Comparison of ENCODE assay signal across 15 cellular contexts in the genomic region with DNA sequence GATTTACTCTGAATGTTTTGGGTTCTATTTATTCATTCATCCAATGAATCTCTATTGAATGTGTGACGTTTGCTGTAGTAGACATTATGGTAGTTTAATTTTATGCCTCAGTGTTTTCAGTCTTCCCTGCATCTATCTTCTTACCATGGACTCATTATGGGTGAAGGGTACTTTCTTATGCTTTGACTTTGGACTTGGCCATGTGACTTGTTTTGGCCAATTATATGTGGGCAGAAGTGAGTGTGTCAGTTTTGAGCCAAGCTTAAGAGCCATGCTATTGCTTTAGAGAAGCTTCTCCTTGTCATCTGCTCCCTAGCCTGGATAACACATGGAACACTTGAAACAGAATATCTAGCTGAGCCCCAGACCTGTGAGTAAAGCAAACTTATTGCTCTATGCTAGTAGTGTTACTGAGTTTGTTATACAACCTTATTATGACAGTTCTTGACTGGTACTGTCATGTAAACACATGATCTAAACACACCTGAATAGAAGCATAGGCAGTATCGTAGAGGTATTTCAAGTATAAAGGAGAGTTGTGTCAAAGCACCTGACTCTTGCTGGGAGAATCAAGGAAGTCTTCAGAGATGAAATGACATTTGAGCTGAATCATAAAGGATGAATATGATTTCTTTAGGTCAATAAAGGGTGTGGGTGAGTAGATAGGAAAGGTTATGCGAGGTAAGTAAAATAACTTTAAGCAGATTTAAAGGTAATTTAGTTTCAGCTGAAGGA.
A peak's percentile ranks its signal among the peaks of the same experiment; 100 is the strongest.
DNase-seq lines count a peak whose midpoint lies in the region; ATAC-seq lines count a peak whose summit lies in the region.
"Had no signal": no experiment of that assay in that cellular context is flagged by ENCODE, and none has a peak within 500 bp of the region (broad histone marks: within the 10 kb centered on the region; RNA-seq: fewer than 3 reads in every experiment).

No MANE protein-coding gene starts in this region.

- H3K27ac ChIP-seq in epithelial cell of prostate (peak overlapping the region; percentile 42), mucosa of rectum (ENCODE audit: low read depth in 2 of 2, low read length in 2 of 2) (peak overlapping the region; percentile 24)
- H3K27ac ChIP-seq: 22Rv1, BLaER1 had no signal

- ATAC-seq in HG03097 (IDR thresholded peaks at IDR 0.05; ENCODE audit: low FRiP score, unreplicated experiment), result no peak

- H3K27me3 ChIP-seq in mucosa of rectum (ENCODE audit: control insufficient read depth in 2 of 2, insufficient read depth in 2 of 2, low read length in 2 of 2), result no peaks in the 10 kb centered on the region
- H3K27me3 ChIP-seq: BLaER1 had no signal

- peak overlapping the region in 1 of 2 donors; percentile 9 for H3K4me3 ChIP-seq in mucosa of rectum (ENCODE audit: low read length in 2 of 2)
- H3K4me3 ChIP-seq: BLaER1, HAP-1 had no signal

- H3K9ac ChIP-seq in mucosa of rectum (ENCODE audit: low read depth in 1 of 2, low read length in 2 of 2), result no peak overlapping the region
- H3K9ac ChIP-seq: BLaER1 had no signal

- no peaks in the 10 kb centered on the region for H3K9me3 ChIP-seq in mucosa of rectum (ENCODE audit: control insufficient read depth in 2 of 2, low read length in 2 of 2)
- H3K9me3 ChIP-seq: BLaER1, HAP-1 had no signal

- DNase-seq in NCI-H2171 treated with DMSO at 0.1 percent for 48 hours (lab: John Stamatoyannopoulos, UW) (peak; percentile 52), NCI-H2171 (lab: John Stamatoyannopoulos, UW) (no peak), NCI-H69 (lab: John Stamatoyannopoulos, UW) (peak; percentile 5), epithelial cell of prostate (ENCODE audit: low read depth, low spot score) (peak; percentile 31), SIG-M5 (lab: John Stamatoyannopoulos, UW) (no peak), ACHN (no peak)
- DNase-seq: AML-193; CD8-positive, alpha-beta memory T cell; DND-41; GDM1 had no signal

- H3K4me1 ChIP-seq in mucosa of rectum (ENCODE audit: control insufficient read depth in 2 of 2, insufficient read depth in 2 of 2, low read length in 2 of 2), result peaks cover 0 to 6% of the 10 kb centered on the region in 2 donors
- H3K4me1 ChIP-seq: HAP-1 had no signal

- in situ Hi-C loops in ACHN (cut with HindIII; ENCODE audit: low pct_ligation_motif_present, low pct_unique_long_range_greater_than_20kb, low sequenced_read_pairs), result no loop called here

- no peaks in the 10 kb centered on the region for H3K36me3 ChIP-seq in mucosa of rectum (ENCODE audit: control insufficient read depth in 2 of 2, insufficient read depth in 2 of 2, low read length in 2 of 2)
- H3K36me3 ChIP-seq: BLaER1, HAP-1 had no signal

Comparison
In these comparisons a context has a peak if more than half of its experiments do, and no peak if none do; other contexts are left out.
1. DNase-seq: peak in NCI-H2171 treated with DMSO at 0.1 percent for 48 hours (single experiment), NCI-H69 (single experiment) and epithelial cell of prostate (single experiment); none in NCI-H2171 (single experiment), SIG-M5 (single experiment) and ACHN (single experiment).